ENCODE assay signal across 2 cellular contexts in genomic region chr11:6395470-6396060, GRCh38.
TF ChIP-seq lines count a peak whose summit lies in the region.

No MANE protein-coding gene starts in this region.

TF ChIP-seq in GM12891, 5 proteins besides CTCF, POLR2A, EP300 and RAD21:
- no peak for TF ChIP-seq POLR2AphosphoS5 (IDR thresholded peaks at IDR 0.05; ENCODE audit: low read depth, low read length)
- TF ChIP-seq SPI1 (IDR thresholded peaks at IDR 0.05; ENCODE audit: low read depth, low read length) = no peak
- no peak for TF ChIP-seq PAX5 (IDR thresholded peaks at IDR 0.05; ENCODE audit: insufficient read depth, low read length, severe bottlenecking)
- TF ChIP-seq POU2F2 (IDR thresholded peaks at IDR 0.05; ENCODE audit: low read depth, low read length) = no peak
- TF ChIP-seq TAF1 (IDR thresholded peaks at IDR 0.05; ENCODE audit: low read depth, low read length) = no peak

TF ChIP-seq in H1, 55 proteins besides CTCF, POLR2A, EP300 and RAD21:
- TF ChIP-seq TAF7 (optimal IDR thresholded peaks at IDR 0.05; ENCODE audit: borderline replicate concordance, low read depth, low read length) (no peak), CBX5 (IDR thresholded peaks at IDR 0.05; ENCODE audit: low read depth, low read length) (no peak), CBX8 (IDR thresholded peaks at IDR 0.05; ENCODE audit: borderline replicate concordance, low read depth, low read length) (no peak), MAX (IDR thresholded peaks at IDR 0.05) (no peak), BCL11A (IDR thresholded peaks at IDR 0.05; ENCODE audit: low read depth in 2 of 2, low read length in 2 of 2) (no peak), RFX5 (IDR thresholded peaks at IDR 0.05; ENCODE audit: borderline replicate concordance, low read depth, low read length) (no peak), ATF3 (IDR thresholded peaks at IDR 0.05; ENCODE audit: insufficient read depth, low read depth, low read length) (no peak)
